ENCODE assay signal across 10 cellular contexts in genomic region chr16:87622756-87623319, GRCh38. TPM values are rescaled to one million over a fixed set of nuclear protein-coding genes. Genes with fewer than 3 reads are reported as not detected.
"Had no signal": no experiment of that assay in that cellular context is flagged by ENCODE, and none has a peak within 500 bp of the region (broad histone marks: within the 10 kb centered on the region; RNA-seq: fewer than 3 reads in every experiment).

No MANE protein-coding gene starts in this region.

- H3K9me3 ChIP-seq: HAP-1 had no signal

- H3K4me1 Mint-ChIP-seq: IgD-negative memory B cell had no signal

- H3K4me3 Mint-ChIP-seq: GM23338, HFFc6, IgD-negative memory B cell had no signal

- H3K36me3 ChIP-seq: HAP-1 had no signal

- H3K4me3 ChIP-seq: GM23338, HAP-1 had no signal

- H3K36me3 Mint-ChIP-seq: IgD-negative memory B cell had no signal

- H3K9ac ChIP-seq: KMS-11 had no signal

- DNase-seq: HFFc6, KBM-7 had no signal

- H3K4me1 ChIP-seq: HAP-1 had no signal

- H3K9me3 Mint-ChIP-seq: GM23338, HFFc6 had no signal

- ATAC-seq: HCT116, HepG2 had no signal

- H3K27ac Mint-ChIP-seq: HFFc6 had no signal

- H3K4me2 ChIP-seq: GM23338, KMS-11 had no signal

- H2AFZ ChIP-seq: GM23338 had no signal

- H3K27ac ChIP-seq: HL-60, KMS-11 had no signal

RNA-seq across cellular contexts. Expression of gene JPH3, which starts 20.5 kb away (rescaled TPM):
- total RNA-seq: HepG2, HFFc6, HT1080 had no signal
- polyA plus RNA-seq: HepG2, IgD-negative memory B cell had no signal
